Comparison of ENCODE assay signal across 24 cellular contexts in genomic region chr4:15444879-15445576, GRCh38. TPM values are rescaled to one million over a fixed set of nuclear protein-coding genes. Genes with fewer than 3 reads are reported as not detected.
"Had no signal": no experiment of that assay in that cellular context is flagged by ENCODE, and none has a peak within 500 bp of the region (broad histone marks: within the 10 kb centered on the region; RNA-seq: fewer than 3 reads in every experiment).

No MANE protein-coding gene starts in this region.

- H3K27ac ChIP-seq: gastrocnemius medialis, left ventricle myocardium inferior, right lobe of liver, stomach, suprapubic skin, tibial nerve, uterus had no signal

- H3K36me3 ChIP-seq: gastrocnemius medialis, left ventricle myocardium inferior, right lobe of liver, suprapubic skin, tibial nerve, uterus had no signal

- DNase-seq: activated CD4-positive, alpha-beta T cell treated with anti-CD3 and anti-CD28 coated beads for 1 hour; activated CD4-positive, alpha-beta T cell treated with anti-CD3 and anti-CD28 coated beads, Interleukin-2, amount 50 U/mL, for 1 hour; activated CD8-positive, alpha-beta T cell treated with anti-CD3 and anti-CD28 coated beads, Interleukin-2, amount 10 ng/mL, durations not matched to agents 7 days and 5 days; activated gamma-delta T cell; aorta; caudate nucleus; endodermal cell; gastrocnemius medialis; hippocampal formation; kidney glomerular epithelial cell; left ventricle myocardium inferior; nucleus accumbens; right lobe of liver; stimulated activated CD4-positive, alpha-beta T cell treated with anti-CD3 and anti-CD28 coated beads, Interleukin-2, amount 100 ng/mL, for 24 hours; stomach; T-helper 1 cell; uterus had no signal

- H3K4me3 ChIP-seq: gastrocnemius medialis, left ventricle myocardium inferior, right lobe of liver, skin epidermis, stomach, suprapubic skin, tibial nerve, uterus had no signal

- H3K27me3 ChIP-seq: gastrocnemius medialis, right lobe of liver, stomach, suprapubic skin, tibial nerve, uterus had no signal

- H3K9me3 ChIP-seq: gastrocnemius medialis, left ventricle myocardium inferior, right lobe of liver, stomach, suprapubic skin, uterus had no signal

- ATAC-seq: activated CD8-positive, alpha-beta T cell treated with anti-CD3 and anti-CD28 coated beads, Interleukin-2, amount 10 ng/mL, durations not matched to agents 7 days and 5 days; gastrocnemius medialis; stimulated activated memory B cell treated with anti-CD40 and anti-IgM and Interleukin-4, amounts not matched to agents 10 μg/mL and 1 μg/mL and 100 μg/mL, for 72 hours had no signal

- H3K4me1 ChIP-seq: gastrocnemius medialis, left ventricle myocardium inferior, right lobe of liver, stomach, suprapubic skin, tibial nerve, uterus had no signal

RNA-seq across cellular contexts. Expression of gene C1QTNF7, which starts 17.2 kb away (rescaled TPM):
- total RNA-seq: activated CD8-positive, alpha-beta T cell treated with anti-CD3 and anti-CD28 coated beads, Interleukin-2, amount 10 ng/mL, durations not matched to agents 7 days and 5 days; activated T-helper 1 cell treated with anti-CD3 and anti-CD28 coated beads, Interleukin-12 subunit alpha, Interleukin-12 subunit beta, Interleukin-2, Interleukin-4 antibody, amounts not matched to agents 30 ng/mL and 10 ng/mL and 1 ng/mL, durations not matched to agents 14 hours and 24 hours and 36 hours; endodermal cell; lung microvascular endothelial cell had no signal
- polyA plus RNA-seq: neural cell had no signal

RNA-seq across cellular contexts. Expression of gene CC2D2A, which starts 24.7 kb away (rescaled TPM):
- total RNA-seq: activated CD8-positive, alpha-beta T cell treated with anti-CD3 and anti-CD28 coated beads, Interleukin-2, amount 10 ng/mL, durations not matched to agents 7 days and 5 days; activated T-helper 1 cell treated with anti-CD3 and anti-CD28 coated beads, Interleukin-12 subunit alpha, Interleukin-12 subunit beta, Interleukin-2, Interleukin-4 antibody, amounts not matched to agents 30 ng/mL and 10 ng/mL and 1 ng/mL, durations not matched to agents 14 hours and 24 hours and 36 hours had no signal
